ENCODE assay signal across 11 cellular contexts in genomic region chr7:17952387-17952786, GRCh38. TPM values are rescaled to one million over a fixed set of nuclear protein-coding genes. Genes with fewer than 3 reads are reported as not detected.
A peak's percentile ranks its signal among the peaks of the same experiment; 100 is the strongest.
DNase-seq lines count a peak whose midpoint lies in the region; ATAC-seq and TF ChIP-seq lines count a peak whose summit lies in the region.
"Had no signal": no experiment of that assay in that cellular context is flagged by ENCODE, and none has a peak within 500 bp of the region (broad histone marks: within the 10 kb centered on the region; RNA-seq: fewer than 3 reads in every experiment).

No MANE protein-coding gene starts in this region.

- intact Hi-C loops in CD4-positive, alpha-beta T cell (cut with DNase I, micrococcal nuclease) = no loop called here

- peak overlapping the region; percentile 43 for H3K4me3 Mint-ChIP-seq in CD4-positive, alpha-beta T cell
- no peak overlapping the region for H3K4me3 Mint-ChIP-seq in type B pancreatic cell

- H3K27ac ChIP-seq in CD4-positive, alpha-beta T cell (ENCODE audit: low read depth, low read length) = no peak overlapping the region
- no peak overlapping the region for H3K27ac ChIP-seq in effector memory CD4-positive, alpha-beta T cell (ENCODE audit: insufficient read depth, low read length, poor library complexity, severe bottlenecking)
- H3K27ac ChIP-seq: neutrophil had no signal

- no peak overlapping the region for H3K27ac Mint-ChIP-seq in CD4-positive, alpha-beta T cell
- H3K27ac Mint-ChIP-seq in type B pancreatic cell = no peak overlapping the region

- H3K36me3 ChIP-seq in effector memory CD4-positive, alpha-beta T cell (ENCODE audit: control insufficient read depth, insufficient read depth, low read length) = no peaks in the 10 kb centered on the region
- H3K36me3 ChIP-seq: neutrophil had no signal

- no peak for ATAC-seq in CD4-positive, alpha-beta T cell (ENCODE audit: poor library complexity)
- peak; percentile 100 for ATAC-seq in GM18873 (IDR thresholded peaks at IDR 0.05; ENCODE audit: low FRiP score, unreplicated experiment)
- peak; percentile 100 for ATAC-seq in HG02623 (IDR thresholded peaks at IDR 0.05; ENCODE audit: unreplicated experiment)
- ATAC-seq in HG03565 (IDR thresholded peaks at IDR 0.05; ENCODE audit: unreplicated experiment) = peak; percentile 99

- POLR2A ChIA-PET in CD4-positive, alpha-beta T cell (lab: Charles Lee) = no interaction called here

- H3K27me3 ChIP-seq in CD4-positive, alpha-beta T cell (ENCODE audit: control insufficient read depth, insufficient read depth, low read length) = no peaks in the 10 kb centered on the region
- no peaks in the 10 kb centered on the region for H3K27me3 ChIP-seq in effector memory CD4-positive, alpha-beta T cell (replicated peaks; ENCODE audit: control insufficient read depth, insufficient read depth, low read length, poor library complexity, severe bottlenecking)
- H3K27me3 ChIP-seq: neutrophil had no signal

- H3K36me3 Mint-ChIP-seq in CD4-positive, alpha-beta T cell (ENCODE audit: low read depth) = no peaks in the 10 kb centered on the region
- H3K36me3 Mint-ChIP-seq in type B pancreatic cell = no peaks in the 10 kb centered on the region

- peaks cover 4% of the 10 kb centered on the region for H3K27me3 Mint-ChIP-seq in CD4-positive, alpha-beta T cell
- no peaks in the 10 kb centered on the region for H3K27me3 Mint-ChIP-seq in type B pancreatic cell

- H3K9me3 ChIP-seq in CD4-positive, alpha-beta T cell (ENCODE audit: control insufficient read depth, low read length) = no peaks in the 10 kb centered on the region
- no peaks in the 10 kb centered on the region for H3K9me3 ChIP-seq in effector memory CD4-positive, alpha-beta T cell (ENCODE audit: control insufficient read depth, low read length)
- H3K9me3 ChIP-seq: neutrophil had no signal

- CTCF ChIA-PET in CD4-positive, alpha-beta T cell (lab: Charles Lee) = no interaction called here

- peaks cover 13% of the 10 kb centered on the region for H3K4me1 Mint-ChIP-seq in CD4-positive, alpha-beta T cell (ENCODE audit: low read depth)
- no peaks in the 10 kb centered on the region for H3K4me1 Mint-ChIP-seq in type B pancreatic cell (ENCODE audit: unreplicated experiment)

- H3K4me3 ChIP-seq in effector memory CD4-positive, alpha-beta T cell (ENCODE audit: insufficient read depth, low read depth, low read length, poor library complexity, severe bottlenecking) = no peak overlapping the region

- no peak for DNase-seq in CD4-positive, alpha-beta T cell
- DNase-seq in type B pancreatic cell (ENCODE audit: extremely low spot score, unreplicated experiment) (no peak), NCI-H2171 (lab: John Stamatoyannopoulos, UW) (no peak), hypothalamus (lab: John Stamatoyannopoulos, UW) (no peak)
- no peak for DNase-seq in effector memory CD4-positive, alpha-beta T cell
- DNase-seq: activated CD4-positive, CD25-positive, alpha-beta regulatory T cell; NCI-H510A treated with DMSO at 0.1 percent for 48 hours had no signal

- no peaks in the 10 kb centered on the region for H3K9me3 Mint-ChIP-seq in CD4-positive, alpha-beta T cell
- H3K9me3 Mint-ChIP-seq in type B pancreatic cell = no peaks in the 10 kb centered on the region

- TF ChIP-seq CTCF in CD4-positive, alpha-beta T cell (IDR thresholded peaks at IDR 0.05) = no peak
- TF ChIP-seq CTCF in type B pancreatic cell (conservative IDR thresholded peaks at IDR 0.05) = no peak

- no peaks in the 10 kb centered on the region for H3K4me1 ChIP-seq in effector memory CD4-positive, alpha-beta T cell (ENCODE audit: control insufficient read depth, insufficient read depth, low read length, poor library complexity, severe bottlenecking)

RNA-seq across cellular contexts. Expression of gene SNX13, which starts 12.1 kb away (rescaled TPM):
- 10 to 100 TPM; 24.0 to 25.8 TPM for total RNA-seq in CD4-positive, alpha-beta T cell
- 48.9 and 49.8 TPM in 2 replicates for total RNA-seq in type B pancreatic cell (ENCODE audit: low replicate concordance)
